In the genomic region with DNA sequence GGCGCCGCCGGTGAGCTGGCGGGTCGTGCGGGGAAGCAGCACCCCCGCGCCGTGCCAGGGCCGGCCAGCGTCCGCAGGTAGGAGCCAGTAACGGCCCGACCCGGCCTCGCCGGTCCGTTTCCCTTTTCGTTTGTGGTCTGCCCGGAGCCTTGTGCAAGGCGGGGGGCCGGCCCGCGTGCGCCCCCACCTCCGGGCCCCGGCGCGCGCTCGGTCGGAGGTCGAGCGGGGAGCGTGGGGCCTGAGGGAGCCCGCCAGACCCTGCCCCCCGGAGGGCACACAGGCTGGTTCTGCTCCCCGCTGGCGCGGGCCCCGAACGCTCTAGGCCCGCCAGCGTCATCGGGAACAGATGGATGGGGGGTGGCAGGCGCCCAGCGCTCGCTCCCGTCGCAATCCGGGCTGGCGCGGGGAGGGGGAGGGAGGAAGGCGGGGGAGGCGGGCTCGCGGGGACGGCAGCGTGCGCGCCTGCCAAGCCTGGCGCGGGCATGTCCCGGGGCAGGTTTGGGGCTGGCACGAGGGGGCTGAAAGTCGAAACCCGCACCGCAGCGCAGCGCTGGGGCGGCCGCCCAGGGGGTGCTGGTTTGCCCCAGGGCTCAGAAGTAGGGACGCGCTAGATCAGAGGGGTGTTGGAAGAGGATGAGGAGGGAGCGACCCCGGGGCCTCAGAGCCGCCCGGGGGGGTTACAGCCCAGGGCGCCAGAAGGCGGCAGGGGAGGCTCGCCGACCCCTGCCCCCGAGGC, we compare ENCODE assay signal across 1 cellular context.
A peak's percentile ranks its signal among the peaks of the same experiment; 100 is the strongest.
TF ChIP-seq lines count a peak whose summit lies in the region.

No MANE protein-coding gene starts in this region.

TF ChIP-seq in HEK293, 187 proteins besides CTCF, POLR2A, EP300 and RAD21 (continued from another document and continues in another):
- TF ChIP-seq, protein P1, sequence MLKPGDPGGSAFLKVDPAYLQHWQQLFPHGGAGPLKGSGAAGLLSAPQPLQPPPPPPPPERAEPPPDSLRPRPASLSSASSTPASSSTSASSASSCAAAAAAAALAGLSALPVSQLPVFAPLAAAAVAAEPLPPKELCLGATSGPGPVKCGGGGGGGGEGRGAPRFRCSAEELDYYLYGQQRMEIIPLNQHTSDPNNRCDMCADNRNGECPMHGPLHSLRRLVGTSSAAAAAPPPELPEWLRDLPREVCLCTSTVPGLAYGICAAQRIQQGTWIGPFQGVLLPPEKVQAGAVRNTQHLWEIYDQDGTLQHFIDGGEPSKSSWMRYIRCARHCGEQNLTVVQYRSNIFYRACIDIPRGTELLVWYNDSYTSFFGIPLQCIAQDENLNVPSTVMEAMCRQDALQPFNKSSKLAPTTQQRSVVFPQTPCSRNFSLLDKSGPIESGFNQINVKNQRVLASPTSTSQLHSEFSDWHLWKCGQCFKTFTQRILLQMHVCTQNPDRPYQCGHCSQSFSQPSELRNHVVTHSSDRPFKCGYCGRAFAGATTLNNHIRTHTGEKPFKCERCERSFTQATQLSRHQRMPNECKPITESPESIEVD (tag by site-specific recombination; IDR thresholded peaks at IDR 0.05), result no peak
- TF ChIP-seq ZXDB (tag by site-specific recombination; IDR thresholded peaks at IDR 0.05) (peak; percentile 82), ZNF248 (tag by site-specific recombination; IDR thresholded peaks at IDR 0.05) (no peak), ZNF510 (tag by site-specific recombination; IDR thresholded peaks at IDR 0.05; ENCODE audit: insufficient replicate concordance) (no peak), ZBTB20 (tag by site-specific recombination; IDR thresholded peaks at IDR 0.05) (peak; percentile 79), EGR2 (tag by site-specific recombination; IDR thresholded peaks at IDR 0.05; ENCODE audit: low read depth) (no peak), ZNF560 (tag by site-specific recombination; IDR thresholded peaks at IDR 0.05; ENCODE audit: borderline replicate concordance) (no peak), KLF7 (tag by site-specific recombination; IDR thresholded peaks at IDR 0.05; ENCODE audit: borderline replicate concordance) (no peak), ZBTB8A (tag by site-specific recombination; IDR thresholded peaks at IDR 0.05) (peak; percentile 91), KLF8 (tag by site-specific recombination; IDR thresholded peaks at IDR 0.05) (peak; percentile 56; the same call in 1 of the 2 replicates), BCL11B (tag by site-specific recombination; IDR thresholded peaks at IDR 0.05; ENCODE audit: low read depth) (peak; percentile 75), ZNF843 (tag by site-specific recombination; IDR thresholded peaks at IDR 0.05) (peak; percentile 23; the same call in 1 of the 2 replicates), ZNF138 (tag by site-specific recombination; IDR thresholded peaks at IDR 0.05; ENCODE audit: borderline replicate concordance) (no peak), ZFP37 (tag by site-specific recombination; IDR thresholded peaks at IDR 0.05) (no peak), ZSCAN23 (tag by site-specific recombination; IDR thresholded peaks at IDR 0.05) (no peak), ZNF660 (tag by site-specific recombination; IDR thresholded peaks at IDR 0.05) (peak; percentile 60; the same call in 1 of the 2 replicates), ZNF626 (tag by site-specific recombination; IDR thresholded peaks at IDR 0.05) (no peak), ZNF555 (tag by site-specific recombination; conservative IDR thresholded peaks at IDR 0.05) (no peak), ZFP69B (tag by site-specific recombination; IDR thresholded peaks at IDR 0.05) (no peak), ZNF830 (tag by site-specific recombination; IDR thresholded peaks at IDR 0.05; ENCODE audit: low read depth) (no peak), ZFHX2 (tag by site-specific recombination; conservative IDR thresholded peaks at IDR 0.05) (peak; percentile 32; the same call in 1 of the 2 replicates), ZBTB7A (tag by site-specific recombination; IDR thresholded peaks at IDR 0.05; ENCODE audit: low read depth) (no peak), ZNF341 (tag by site-specific recombination; IDR thresholded peaks at IDR 0.05; ENCODE audit: low read depth) (no peak), ZNF768 (tag by site-specific recombination; IDR thresholded peaks at IDR 0.05) (no peak), ZNF266 (tag by site-specific recombination; IDR thresholded peaks at IDR 0.05; ENCODE audit: low read depth) (no peak), ZNF423 (tag by site-specific recombination; IDR thresholded peaks at IDR 0.05) (no peak), ZNF558 (tag by site-specific recombination; IDR thresholded peaks at IDR 0.05) (no peak), PRDM1 (tag by site-specific recombination; IDR thresholded peaks at IDR 0.05) (no peak), ZNF677 (tag by site-specific recombination; IDR thresholded peaks at IDR 0.05) (no peak)
- TF ChIP-seq, protein P2, sequence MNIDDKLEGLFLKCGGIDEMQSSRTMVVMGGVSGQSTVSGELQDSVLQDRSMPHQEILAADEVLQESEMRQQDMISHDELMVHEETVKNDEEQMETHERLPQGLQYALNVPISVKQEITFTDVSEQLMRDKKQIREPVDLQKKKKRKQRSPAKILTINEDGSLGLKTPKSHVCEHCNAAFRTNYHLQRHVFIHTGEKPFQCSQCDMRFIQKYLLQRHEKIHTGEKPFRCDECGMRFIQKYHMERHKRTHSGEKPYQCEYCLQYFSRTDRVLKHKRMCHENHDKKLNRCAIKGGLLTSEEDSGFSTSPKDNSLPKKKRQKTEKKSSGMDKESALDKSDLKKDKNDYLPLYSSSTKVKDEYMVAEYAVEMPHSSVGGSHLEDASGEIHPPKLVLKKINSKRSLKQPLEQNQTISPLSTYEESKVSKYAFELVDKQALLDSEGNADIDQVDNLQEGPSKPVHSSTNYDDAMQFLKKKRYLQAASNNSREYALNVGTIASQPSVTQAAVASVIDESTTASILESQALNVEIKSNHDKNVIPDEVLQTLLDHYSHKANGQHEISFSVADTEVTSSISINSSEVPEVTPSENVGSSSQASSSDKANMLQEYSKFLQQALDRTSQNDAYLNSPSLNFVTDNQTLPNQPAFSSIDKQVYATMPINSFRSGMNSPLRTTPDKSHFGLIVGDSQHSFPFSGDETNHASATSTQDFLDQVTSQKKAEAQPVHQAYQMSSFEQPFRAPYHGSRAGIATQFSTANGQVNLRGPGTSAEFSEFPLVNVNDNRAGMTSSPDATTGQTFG (tag by site-specific recombination; IDR thresholded peaks at IDR 0.05; ENCODE audit: borderline replicate concordance), result no peak
- TF ChIP-seq, protein P3, sequence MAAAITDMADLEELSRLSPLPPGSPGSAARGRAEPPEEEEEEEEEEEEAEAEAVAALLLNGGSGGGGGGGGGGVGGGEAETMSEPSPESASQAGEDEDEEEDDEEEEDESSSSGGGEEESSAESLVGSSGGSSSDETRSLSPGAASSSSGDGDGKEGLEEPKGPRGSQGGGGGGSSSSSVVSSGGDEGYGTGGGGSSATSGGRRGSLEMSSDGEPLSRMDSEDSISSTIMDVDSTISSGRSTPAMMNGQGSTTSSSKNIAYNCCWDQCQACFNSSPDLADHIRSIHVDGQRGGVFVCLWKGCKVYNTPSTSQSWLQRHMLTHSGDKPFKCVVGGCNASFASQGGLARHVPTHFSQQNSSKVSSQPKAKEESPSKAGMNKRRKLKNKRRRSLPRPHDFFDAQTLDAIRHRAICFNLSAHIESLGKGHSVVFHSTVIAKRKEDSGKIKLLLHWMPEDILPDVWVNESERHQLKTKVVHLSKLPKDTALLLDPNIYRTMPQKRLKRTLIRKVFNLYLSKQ (tag by site-specific recombination; IDR thresholded peaks at IDR 0.05; ENCODE audit: borderline replicate concordance), result no peak
- TF ChIP-seq, protein P4, sequence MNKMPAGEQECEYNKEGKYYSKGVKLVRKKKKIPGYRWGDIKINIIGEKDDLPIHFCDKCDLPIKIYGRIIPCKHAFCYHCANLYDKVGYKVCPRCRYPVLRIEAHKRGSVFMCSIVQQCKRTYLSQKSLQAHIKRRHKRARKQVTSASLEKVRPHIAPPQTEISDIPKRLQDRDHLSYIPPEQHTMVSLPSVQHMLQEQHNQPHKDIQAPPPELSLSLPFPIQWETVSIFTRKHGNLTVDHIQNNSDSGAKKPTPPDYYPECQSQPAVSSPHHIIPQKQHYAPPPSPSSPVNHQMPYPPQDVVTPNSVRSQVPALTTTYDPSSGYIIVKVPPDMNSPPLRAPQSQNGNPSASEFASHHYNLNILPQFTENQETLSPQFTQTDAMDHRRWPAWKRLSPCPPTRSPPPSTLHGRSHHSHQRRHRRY (tag by site-specific recombination; IDR thresholded peaks at IDR 0.05), result no peak
- TF ChIP-seq, protein P5, sequence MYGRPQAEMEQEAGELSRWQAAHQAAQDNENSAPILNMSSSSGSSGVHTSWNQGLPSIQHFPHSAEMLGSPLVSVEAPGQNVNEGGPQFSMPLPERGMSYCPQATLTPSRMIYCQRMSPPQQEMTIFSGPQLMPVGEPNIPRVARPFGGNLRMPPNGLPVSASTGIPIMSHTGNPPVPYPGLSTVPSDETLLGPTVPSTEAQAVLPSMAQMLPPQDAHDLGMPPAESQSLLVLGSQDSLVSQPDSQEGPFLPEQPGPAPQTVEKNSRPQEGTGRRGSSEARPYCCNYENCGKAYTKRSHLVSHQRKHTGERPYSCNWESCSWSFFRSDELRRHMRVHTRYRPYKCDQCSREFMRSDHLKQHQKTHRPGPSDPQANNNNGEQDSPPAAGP (tag by site-specific recombination; IDR thresholded peaks at IDR 0.05), result 0 out of 2 replicates have a peak, but pooled peaks have one; percentile 15
- TF ChIP-seq, protein P6, sequence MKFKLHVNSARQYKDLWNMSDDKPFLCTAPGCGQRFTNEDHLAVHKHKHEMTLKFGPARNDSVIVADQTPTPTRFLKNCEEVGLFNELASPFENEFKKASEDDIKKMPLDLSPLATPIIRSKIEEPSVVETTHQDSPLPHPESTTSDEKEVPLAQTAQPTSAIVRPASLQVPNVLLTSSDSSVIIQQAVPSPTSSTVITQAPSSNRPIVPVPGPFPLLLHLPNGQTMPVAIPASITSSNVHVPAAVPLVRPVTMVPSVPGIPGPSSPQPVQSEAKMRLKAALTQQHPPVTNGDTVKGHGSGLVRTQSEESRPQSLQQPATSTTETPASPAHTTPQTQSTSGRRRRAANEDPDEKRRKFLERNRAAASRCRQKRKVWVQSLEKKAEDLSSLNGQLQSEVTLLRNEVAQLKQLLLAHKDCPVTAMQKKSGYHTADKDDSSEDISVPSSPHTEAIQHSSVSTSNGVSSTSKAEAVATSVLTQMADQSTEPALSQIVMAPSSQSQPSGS (tag by site-specific recombination; IDR thresholded peaks at IDR 0.05; ENCODE audit: low read depth), result no peak
- TF ChIP-seq, protein P7, sequence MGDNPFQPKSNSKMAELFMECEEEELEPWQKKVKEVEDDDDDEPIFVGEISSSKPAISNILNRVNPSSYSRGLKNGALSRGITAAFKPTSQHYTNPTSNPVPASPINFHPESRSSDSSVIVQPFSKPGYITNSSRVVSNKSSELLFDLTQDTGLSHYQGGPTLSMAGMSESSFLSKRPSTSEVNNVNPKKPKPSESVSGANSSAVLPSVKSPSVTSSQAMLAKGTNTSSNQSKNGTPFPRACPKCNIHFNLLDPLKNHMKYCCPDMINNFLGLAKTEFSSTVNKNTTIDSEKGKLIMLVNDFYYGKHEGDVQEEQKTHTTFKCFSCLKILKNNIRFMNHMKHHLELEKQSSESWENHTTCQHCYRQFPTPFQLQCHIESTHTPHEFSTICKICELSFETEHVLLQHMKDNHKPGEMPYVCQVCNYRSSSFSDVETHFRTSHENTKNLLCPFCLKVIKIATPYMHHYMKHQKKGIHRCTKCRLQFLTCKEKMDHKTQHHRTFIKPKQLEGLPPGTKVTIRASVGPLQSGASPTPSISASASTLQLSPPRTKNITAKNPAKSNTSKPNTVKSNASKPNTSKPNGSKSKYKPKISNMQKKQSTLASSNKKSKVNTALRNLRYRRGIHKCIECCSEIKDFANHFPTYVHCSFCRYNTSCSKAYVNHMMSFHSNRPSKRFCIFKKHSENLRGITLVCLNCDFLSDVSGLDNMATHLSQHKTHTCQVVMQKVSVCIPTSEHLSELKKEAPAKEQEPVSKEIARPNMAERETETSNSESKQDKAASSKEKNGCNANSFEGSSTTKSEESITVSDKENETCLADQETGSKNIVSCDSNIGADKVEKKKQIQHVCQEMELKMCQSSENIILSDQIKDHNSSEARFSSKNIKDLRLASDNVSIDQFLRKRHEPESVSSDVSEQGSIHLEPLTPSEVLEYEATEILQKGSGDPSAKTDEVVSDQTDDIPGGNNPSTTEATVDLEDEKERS (tag by site-specific recombination; IDR thresholded peaks at IDR 0.05), result no peak
- TF ChIP-seq, protein P8, sequence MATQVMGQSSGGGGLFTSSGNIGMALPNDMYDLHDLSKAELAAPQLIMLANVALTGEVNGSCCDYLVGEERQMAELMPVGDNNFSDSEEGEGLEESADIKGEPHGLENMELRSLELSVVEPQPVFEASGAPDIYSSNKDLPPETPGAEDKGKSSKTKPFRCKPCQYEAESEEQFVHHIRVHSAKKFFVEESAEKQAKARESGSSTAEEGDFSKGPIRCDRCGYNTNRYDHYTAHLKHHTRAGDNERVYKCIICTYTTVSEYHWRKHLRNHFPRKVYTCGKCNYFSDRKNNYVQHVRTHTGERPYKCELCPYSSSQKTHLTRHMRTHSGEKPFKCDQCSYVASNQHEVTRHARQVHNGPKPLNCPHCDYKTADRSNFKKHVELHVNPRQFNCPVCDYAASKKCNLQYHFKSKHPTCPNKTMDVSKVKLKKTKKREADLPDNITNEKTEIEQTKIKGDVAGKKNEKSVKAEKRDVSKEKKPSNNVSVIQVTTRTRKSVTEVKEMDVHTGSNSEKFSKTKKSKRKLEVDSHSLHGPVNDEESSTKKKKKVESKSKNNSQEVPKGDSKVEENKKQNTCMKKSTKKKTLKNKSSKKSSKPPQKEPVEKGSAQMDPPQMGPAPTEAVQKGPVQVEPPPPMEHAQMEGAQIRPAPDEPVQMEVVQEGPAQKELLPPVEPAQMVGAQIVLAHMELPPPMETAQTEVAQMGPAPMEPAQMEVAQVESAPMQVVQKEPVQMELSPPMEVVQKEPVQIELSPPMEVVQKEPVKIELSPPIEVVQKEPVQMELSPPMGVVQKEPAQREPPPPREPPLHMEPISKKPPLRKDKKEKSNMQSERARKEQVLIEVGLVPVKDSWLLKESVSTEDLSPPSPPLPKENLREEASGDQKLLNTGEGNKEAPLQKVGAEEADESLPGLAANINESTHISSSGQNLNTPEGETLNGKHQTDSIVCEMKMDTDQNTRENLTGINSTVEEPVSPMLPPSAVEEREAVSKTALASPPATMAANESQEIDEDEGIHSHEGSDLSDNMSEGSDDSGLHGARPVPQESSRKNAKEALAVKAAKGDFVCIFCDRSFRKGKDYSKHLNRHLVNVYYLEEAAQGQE (tag by site-specific recombination; IDR thresholded peaks at IDR 0.05), result no peak
- TF ChIP-seq, protein P9, sequence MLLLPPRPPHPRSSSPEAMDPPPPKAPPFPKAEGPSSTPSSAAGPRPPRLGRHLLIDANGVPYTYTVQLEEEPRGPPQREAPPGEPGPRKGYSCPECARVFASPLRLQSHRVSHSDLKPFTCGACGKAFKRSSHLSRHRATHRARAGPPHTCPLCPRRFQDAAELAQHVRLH (tag by site-specific recombination; IDR thresholded peaks at IDR 0.05), result no peak
- TF ChIP-seq, protein P10, sequence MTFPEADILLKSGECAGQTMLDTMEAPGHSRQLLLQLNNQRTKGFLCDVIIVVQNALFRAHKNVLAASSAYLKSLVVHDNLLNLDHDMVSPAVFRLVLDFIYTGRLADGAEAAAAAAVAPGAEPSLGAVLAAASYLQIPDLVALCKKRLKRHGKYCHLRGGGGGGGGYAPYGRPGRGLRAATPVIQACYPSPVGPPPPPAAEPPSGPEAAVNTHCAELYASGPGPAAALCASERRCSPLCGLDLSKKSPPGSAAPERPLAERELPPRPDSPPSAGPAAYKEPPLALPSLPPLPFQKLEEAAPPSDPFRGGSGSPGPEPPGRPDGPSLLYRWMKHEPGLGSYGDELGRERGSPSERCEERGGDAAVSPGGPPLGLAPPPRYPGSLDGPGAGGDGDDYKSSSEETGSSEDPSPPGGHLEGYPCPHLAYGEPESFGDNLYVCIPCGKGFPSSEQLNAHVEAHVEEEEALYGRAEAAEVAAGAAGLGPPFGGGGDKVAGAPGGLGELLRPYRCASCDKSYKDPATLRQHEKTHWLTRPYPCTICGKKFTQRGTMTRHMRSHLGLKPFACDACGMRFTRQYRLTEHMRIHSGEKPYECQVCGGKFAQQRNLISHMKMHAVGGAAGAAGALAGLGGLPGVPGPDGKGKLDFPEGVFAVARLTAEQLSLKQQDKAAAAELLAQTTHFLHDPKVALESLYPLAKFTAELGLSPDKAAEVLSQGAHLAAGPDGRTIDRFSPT (tag by site-specific recombination; IDR thresholded peaks at IDR 0.05), result 0 out of 2 replicates have a peak, but pooled peaks have one; percentile 15
